1 cellular context compared by ENCODE assay signal in genomic region chr11:34603129-34604001, GRCh38.
TF ChIP-seq lines count a peak whose summit lies in the region.

No MANE protein-coding gene starts in this region.

TF ChIP-seq in GM23338, 12 proteins besides CTCF, POLR2A, EP300 and RAD21 (continued from another document):
- TF ChIP-seq STAT1 (IDR thresholded peaks at IDR 0.05; ENCODE audit: unreplicated experiment) (no peak), POLR2AphosphoS5 (IDR thresholded peaks at IDR 0.05; ENCODE audit: low read depth) (no peak), ZNF331 (CRISPR knock-in tag; IDR thresholded peaks at IDR 0.05; ENCODE audit: low read depth) (no peak), REST (IDR thresholded peaks at IDR 0.05; ENCODE audit: unreplicated experiment) (no peak), ETS1 (IDR thresholded peaks at IDR 0.05) (no peak), EZH2 (IDR thresholded peaks at IDR 0.05; ENCODE audit: low read depth, unreplicated experiment) (no peak)
